In the genomic region with DNA sequence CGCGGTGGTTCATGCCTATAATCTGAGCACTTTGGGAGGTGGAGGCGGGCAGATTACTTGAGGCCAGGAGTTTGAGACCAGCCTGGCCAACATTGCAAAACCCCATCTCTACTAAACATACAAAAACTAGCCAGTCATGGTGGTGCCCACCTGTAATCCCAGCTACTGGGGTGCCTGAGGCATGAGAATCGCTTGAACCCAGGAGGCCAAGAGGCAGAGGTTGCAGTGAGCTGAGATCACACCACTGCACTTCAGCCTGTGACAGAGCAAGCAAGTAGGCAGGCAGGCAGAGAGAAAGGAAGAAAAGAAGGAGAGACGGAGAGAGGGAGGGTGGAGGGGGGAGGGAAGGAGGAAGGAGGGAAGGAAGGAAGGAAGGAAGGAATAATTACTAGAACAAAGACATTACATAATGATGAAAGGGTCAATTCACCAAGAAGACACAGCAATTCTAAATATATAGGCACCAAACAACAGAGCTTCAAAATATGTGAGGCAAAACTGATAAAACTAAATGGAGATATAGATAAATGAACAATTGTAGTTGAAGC, we compare ENCODE assay signal across 2 cellular contexts.
TF ChIP-seq lines count a peak whose summit lies in the region.

No MANE protein-coding gene starts in this region.

TF ChIP-seq in K562, 482 proteins besides CTCF, POLR2A, EP300 and RAD21:
- TF ChIP-seq CBX2 (IDR thresholded peaks at IDR 0.05; ENCODE audit: insufficient read depth, low read length, poor library complexity, severe bottlenecking) (peak; percentile 92), ADNP (tag; IDR thresholded peaks at IDR 0.05) (no peak), NCOA4 (IDR thresholded peaks at IDR 0.05; ENCODE audit: partially characterized antibody) (peak; percentile 5), ZNF232 (CRISPR knock-in tag; IDR thresholded peaks at IDR 0.05) (no peak), MAFG (tag; conservative IDR thresholded peaks at IDR 0.05) (0 out of 2 replicates have a peak, but pooled peaks have one; percentile 9), TEAD4 (IDR thresholded peaks at IDR 0.05; ENCODE audit: low read length) (no peak), TEAD4 (CRISPR knock-in tag; IDR thresholded peaks at IDR 0.05; ENCODE audit: borderline replicate concordance) (no peak), MCM3 (IDR thresholded peaks at IDR 0.05) (peak; percentile 78; the same call in 1 of the 2 replicates), ARHGAP35 (IDR thresholded peaks at IDR 0.05; ENCODE audit: partially characterized antibody) (peak; percentile 19), RCOR1 (IDR thresholded peaks at IDR 0.05; ENCODE audit: borderline replicate concordance in 1 of 2, low read depth in 2 of 2, low read length in 2 of 2) (no peak), HNRNPL (IDR thresholded peaks at IDR 0.05; ENCODE audit: low read depth, low read length) (no peak), RFX7 (CRISPR knock-in tag; IDR thresholded peaks at IDR 0.05) (no peak), TRIM28 (IDR thresholded peaks at IDR 0.05) (no peak), ZNF780A (CRISPR knock-in tag; IDR thresholded peaks at IDR 0.05) (0 out of 2 replicates have a peak, but pooled peaks have one; percentile 25), EGR1 (conservative IDR thresholded peaks at IDR 0.05) (no peak), MBD2 (IDR thresholded peaks at IDR 0.05; ENCODE audit: borderline replicate concordance, low read depth) (no peak), CBX8 (IDR thresholded peaks at IDR 0.05; ENCODE audit: borderline replicate concordance, extremely low read depth, low read depth, low read length, poor library complexity, severe bottlenecking) (peak; percentile 71), NFATC3 (IDR thresholded peaks at IDR 0.05) (no peak)
- TF ChIP-seq, protein P1, sequence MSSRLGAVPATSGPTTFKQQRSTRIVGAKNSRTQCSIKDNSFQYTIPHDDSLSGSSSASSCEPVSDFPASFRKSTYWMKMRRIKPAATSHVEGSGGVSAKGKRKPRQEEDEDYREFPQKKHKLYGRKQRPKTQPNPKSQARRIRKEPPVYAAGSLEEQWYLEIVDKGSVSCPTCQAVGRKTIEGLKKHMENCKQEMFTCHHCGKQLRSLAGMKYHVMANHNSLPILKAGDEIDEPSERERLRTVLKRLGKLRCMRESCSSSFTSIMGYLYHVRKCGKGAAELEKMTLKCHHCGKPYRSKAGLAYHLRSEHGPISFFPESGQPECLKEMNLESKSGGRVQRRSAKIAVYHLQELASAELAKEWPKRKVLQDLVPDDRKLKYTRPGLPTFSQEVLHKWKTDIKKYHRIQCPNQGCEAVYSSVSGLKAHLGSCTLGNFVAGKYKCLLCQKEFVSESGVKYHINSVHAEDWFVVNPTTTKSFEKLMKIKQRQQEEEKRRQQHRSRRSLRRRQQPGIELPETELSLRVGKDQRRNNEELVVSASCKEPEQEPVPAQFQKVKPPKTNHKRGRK (tag; IDR thresholded peaks at IDR 0.05) = peak; percentile 67; the same call in 1 of the 2 replicates

TF ChIP-seq in endothelial cell of umbilical vein, 7 proteins besides CTCF, POLR2A, EP300 and RAD21:
- TF ChIP-seq POLR2AphosphoS5 (IDR thresholded peaks at IDR 0.05; ENCODE audit: insufficient read depth, low read depth, low read length) (no peak), EZH2 (IDR thresholded peaks at IDR 0.05; ENCODE audit: borderline replicate concordance, low read depth, low read length, severe bottlenecking) (no peak), FOS (IDR thresholded peaks at IDR 0.05; ENCODE audit: borderline replicate concordance, insufficient read depth, low read length) (no peak), JUN (IDR thresholded peaks at IDR 0.05; ENCODE audit: borderline replicate concordance, insufficient read depth, insufficient read length, low read depth) (no peak), GATA2 (IDR thresholded peaks at IDR 0.05; ENCODE audit: insufficient read depth, insufficient read length, low read depth, low read length) (no peak), MYC (IDR thresholded peaks at IDR 0.05; ENCODE audit: low read depth, low read length) (no peak)
- TF ChIP-seq, protein P2, sequence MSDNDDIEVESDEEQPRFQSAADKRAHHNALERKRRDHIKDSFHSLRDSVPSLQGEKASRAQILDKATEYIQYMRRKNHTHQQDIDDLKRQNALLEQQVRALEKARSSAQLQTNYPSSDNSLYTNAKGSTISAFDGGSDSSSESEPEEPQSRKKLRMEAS (IDR thresholded peaks at IDR 0.05; ENCODE audit: insufficient read depth, insufficient read length) = no peak
